Comparison of ENCODE assay signal across 6 cellular contexts in genomic region chr1:222473717-222474116, GRCh38.
DNase-seq lines count a peak whose midpoint lies in the region; ATAC-seq and TF ChIP-seq lines count a peak whose summit lies in the region.
"Not testable (repeated sequence)": the region's sequence is repeated elsewhere in the genome, so short reads cannot be mapped to it uniquely, and the experiment has no call there.

No MANE protein-coding gene starts in this region.

- H3K9me3 ChIP-seq in T-helper 17 cell (ENCODE audit: control insufficient read depth, low read length, poor library complexity, severe bottlenecking) = not testable (repeated sequence)

- not testable (repeated sequence) for H3K27me3 Mint-ChIP-seq in HFFc6 (ENCODE audit: insufficient read depth); T-helper 17 cell; MCF 10A (ENCODE audit: insufficient read depth, unreplicated experiment); neural crest cell (ENCODE audit: low read depth)

- H3K4me1 Mint-ChIP-seq in HFFc6 (ENCODE audit: low read depth); T-helper 17 cell; MCF 10A (ENCODE audit: insufficient read depth, unreplicated experiment); neural crest cell: not testable (repeated sequence)

- not testable (repeated sequence) for ATAC-seq in T-helper 17 cell, Right ventricle myocardium inferior

- POLR2A ChIA-PET in MCF 10A (lab: Yijun Ruan, JAX) = interaction anchor here (1.3 kb wide), 1 partner anchor 171 kb away, joined by 4 read pairs; no protein-coding TSS in a partner anchor

- TF ChIP-seq CTCF in HFFc6 (IDR thresholded peaks at IDR 0.05) = peak; percentile 16; the same call in 1 of the 2 replicates
- TF ChIP-seq CTCF in MCF 10A (IDR thresholded peaks at IDR 0.05; ENCODE audit: unreplicated experiment); neural crest cell (conservative IDR thresholded peaks at IDR 0.05): not testable (repeated sequence)

- H3K4me3 Mint-ChIP-seq in HFFc6; T-helper 17 cell; MCF 10A (ENCODE audit: unreplicated experiment); neural crest cell: not testable (repeated sequence)

- not testable (repeated sequence) for H3K36me3 Mint-ChIP-seq in HFFc6 (ENCODE audit: low read depth); T-helper 17 cell (ENCODE audit: low read depth); MCF 10A (ENCODE audit: insufficient read depth, unreplicated experiment); neural crest cell (ENCODE audit: low read depth)

- not testable (repeated sequence) for H3K27ac Mint-ChIP-seq in HFFc6
- H3K27ac Mint-ChIP-seq in T-helper 17 cell = peak overlapping the region; percentile 51
- peak overlapping the region; percentile 76 for H3K27ac Mint-ChIP-seq in MCF 10A (ENCODE audit: low read depth, unreplicated experiment)
- peak overlapping the region; percentile 50 for H3K27ac Mint-ChIP-seq in neural crest cell (ENCODE audit: unreplicated experiment)

- BruUV-seq in MCF 10A (replicated peaks; lab: Mats Ljungman, UMichigan) = not testable (repeated sequence)

- intact Hi-C loops in MCF 10A (cut with micrococcal nuclease); Right ventricle myocardium inferior (cut with DNase I): not testable (repeated sequence)

- DNase-seq in HFFc6; T-helper 17 cell; MCF 10A (ENCODE audit: unreplicated experiment); neural crest cell (ENCODE audit: low read depth, low spot score): not testable (repeated sequence)
- DNase-seq in NAMALWA (ENCODE audit: low spot score) (peak; percentile 0), Right ventricle myocardium inferior (ENCODE audit: missing footprints) (peak; percentile 69)

- H3K9me3 Mint-ChIP-seq in HFFc6; MCF 10A (ENCODE audit: unreplicated experiment); neural crest cell: not testable (repeated sequence)

- CTCF ChIA-PET in MCF 10A (lab: Yijun Ruan, JAX) = interaction anchor here (0.7 to 2.3 kb wide), 6 partner anchors 9 to 303 kb away, joined by 3 to 10 read pairs (median 5); no protein-coding TSS in a partner anchor
